ENCODE assay signal across 22 cellular contexts in the genomic region with DNA sequence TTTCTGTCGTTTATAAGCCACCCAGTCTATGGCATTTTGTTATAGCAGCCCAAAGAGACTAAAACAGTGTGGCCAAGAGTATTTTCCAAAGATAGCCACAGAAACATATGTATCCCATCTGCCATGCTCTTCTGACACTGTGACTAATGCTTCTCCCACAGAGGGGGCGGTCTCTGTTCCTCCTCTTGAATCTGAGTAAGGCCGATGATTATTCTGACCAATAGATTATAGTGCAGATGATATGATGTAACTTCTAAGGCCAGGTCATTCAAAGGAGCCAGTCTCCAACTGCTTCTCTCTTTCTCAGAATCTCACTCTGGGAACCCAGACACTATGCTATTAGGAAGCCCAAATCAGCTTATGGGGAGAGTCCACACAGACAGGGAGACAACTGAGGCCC.
DNase-seq lines count a peak whose midpoint lies in the region; ATAC-seq, FAIRE-seq and TF ChIP-seq lines count a peak whose summit lies in the region.
"Had no signal": no experiment of that assay in that cellular context is flagged by ENCODE, and none has a peak within 500 bp of the region (broad histone marks: within the 10 kb centered on the region; RNA-seq: fewer than 3 reads in every experiment).

No MANE protein-coding gene starts in this region.

- H3K4me2 ChIP-seq in astrocyte (ENCODE audit: low read length): peak overlapping the region; percentile 1

- H3K36me3 ChIP-seq in astrocyte (ENCODE audit: insufficient read depth, low read length): no peaks in the 10 kb centered on the region
- H3K36me3 ChIP-seq: BE2C, gastroesophageal sphincter, HAP-1, spleen, uterus had no signal

- peak; percentile 60 for FAIRE-seq in astrocyte (lab: Jason Lieb, UNC)

- H3K4me1 Mint-ChIP-seq in astrocyte (ENCODE audit: low read depth, unreplicated experiment): no peaks in the 10 kb centered on the region
- H3K4me1 Mint-ChIP-seq in activated naive CD8-positive, alpha-beta T cell treated with anti-CD3 and anti-CD28 coated beads, Interleukin-2, amount 50 U/mL, for 24 hours: no peaks in the 10 kb centered on the region
- H3K4me1 Mint-ChIP-seq: activated CD4-positive, alpha-beta T cell treated with anti-CD3 and anti-CD28 coated beads for 36 hours had no signal

- DNase-seq in Daoy (ENCODE audit: low read depth): peak; percentile 52
- DNase-seq in M059J (ENCODE audit: low read depth): peak; percentile 7
- DNase-seq in astrocyte (ENCODE audit: low read depth): peak; percentile 68
- DNase-seq in iris pigment epithelial cell (ENCODE audit: low read depth): peak; percentile 43
- no peak for DNase-seq in stimulated activated CD4-positive, alpha-beta T cell treated with anti-CD3 and anti-CD28 coated beads, Interleukin-2, amount 100 ng/mL, for 24 hours
- DNase-seq in activated naive CD8-positive, alpha-beta T cell treated with anti-CD3 and anti-CD28 coated beads, Interleukin-2, amount 50 U/mL, for 24 hours: no peak
- no peak for DNase-seq in SIG-M5 (lab: John Stamatoyannopoulos, UW)
- DNase-seq in central memory CD4-positive, alpha-beta T cell: no peak
- DNase-seq: activated CD4-positive, alpha-beta T cell treated with anti-CD3 and anti-CD28 coated beads for 36 hours; activated CD8-positive, alpha-beta memory T cell treated with anti-CD3 and anti-CD28 coated beads, Interleukin-2, amount 50 U/mL, for 4 hours; activated naive CD4-positive, alpha-beta T cell treated with Interleukin-2 at 50 U/mL for 16 hours; BE2C; effector CD8-positive, alpha-beta T cell; NCI-H1436 treated with DMSO at 0.1 percent for 48 hours; NCI-H510A; spleen; stimulated activated naive CD8-positive, alpha-beta T cell treated with anti-CD3 and anti-CD28 coated beads, Interleukin-15, Interleukin-2, amounts not matched to agents 100 U/mL and 50 U/mL, for 24 hours; uterus had no signal

- H3K79me2 ChIP-seq in astrocyte (ENCODE audit: insufficient read depth, low read length): no peaks in the 10 kb centered on the region

- H3K9ac ChIP-seq in astrocyte (ENCODE audit: low read length): no peak overlapping the region

- no peaks in the 10 kb centered on the region for H3K9me3 ChIP-seq in astrocyte (ENCODE audit: insufficient read depth, low read depth, low read length)
- H3K9me3 ChIP-seq: BE2C, gastroesophageal sphincter, HAP-1, uterus had no signal

- H3K4me3 ChIP-seq in astrocyte (ENCODE audit: insufficient read depth, low read depth, low read length): no peak overlapping the region
- H3K4me3 ChIP-seq: gastroesophageal sphincter, HAP-1, spleen, uterus had no signal

- ATAC-seq in activated naive CD8-positive, alpha-beta T cell treated with anti-CD3 and anti-CD28 coated beads, Interleukin-2, amount 50 U/mL, for 24 hours: no peak
- ATAC-seq: activated CD4-positive, alpha-beta T cell treated with anti-CD3 and anti-CD28 coated beads for 36 hours; gastroesophageal sphincter; stimulated activated naive CD8-positive, alpha-beta T cell treated with anti-CD3 and anti-CD28 coated beads, Interleukin-15, Interleukin-2, amounts not matched to agents 100 U/mL and 50 U/mL, for 24 hours had no signal

- no peaks in the 10 kb centered on the region for H3K27me3 ChIP-seq in astrocyte (ENCODE audit: insufficient read depth, low read length)
- H3K27me3 ChIP-seq: BE2C, gastroesophageal sphincter, spleen, uterus had no signal

- no peaks in the 10 kb centered on the region for H4K20me1 ChIP-seq in astrocyte (ENCODE audit: insufficient read depth, low read length)

- H3K27ac Mint-ChIP-seq in astrocyte (ENCODE audit: unreplicated experiment): no peak overlapping the region
- H3K27ac Mint-ChIP-seq in activated naive CD8-positive, alpha-beta T cell treated with anti-CD3 and anti-CD28 coated beads, Interleukin-2, amount 50 U/mL, for 24 hours: no peak overlapping the region
- H3K27ac Mint-ChIP-seq: activated CD4-positive, alpha-beta T cell treated with anti-CD3 and anti-CD28 coated beads for 36 hours; mesothelial cell of epicardium had no signal

- H3K4me1 ChIP-seq in astrocyte (ENCODE audit: insufficient read depth, low read length): no peaks in the 10 kb centered on the region
- H3K4me1 ChIP-seq: BE2C, gastroesophageal sphincter, HAP-1, spleen, uterus had no signal

- no peak for TF ChIP-seq CTCF in astrocyte (IDR thresholded peaks at IDR 0.05; ENCODE audit: insufficient read depth, low read depth, low read length)

- H3K9me3 Mint-ChIP-seq in astrocyte (ENCODE audit: unreplicated experiment): peaks cover 5% of the 10 kb centered on the region
- H3K9me3 Mint-ChIP-seq in activated naive CD8-positive, alpha-beta T cell treated with anti-CD3 and anti-CD28 coated beads, Interleukin-2, amount 50 U/mL, for 24 hours: no peaks in the 10 kb centered on the region

- H2AFZ ChIP-seq in astrocyte (ENCODE audit: low read depth, low read length): no peak overlapping the region

- H3K27ac ChIP-seq in astrocyte (ENCODE audit: low read depth, low read length): no peak overlapping the region
- H3K27ac ChIP-seq: gastroesophageal sphincter, spleen, uterus had no signal

- peaks cover 27% of the 10 kb centered on the region for H3K27me3 Mint-ChIP-seq in astrocyte (ENCODE audit: low read depth, unreplicated experiment)
- H3K27me3 Mint-ChIP-seq in activated naive CD8-positive, alpha-beta T cell treated with anti-CD3 and anti-CD28 coated beads, Interleukin-2, amount 50 U/mL, for 24 hours: no peaks in the 10 kb centered on the region
- H3K27me3 Mint-ChIP-seq: activated CD4-positive, alpha-beta T cell treated with anti-CD3 and anti-CD28 coated beads for 36 hours had no signal

- H3K4me3 Mint-ChIP-seq in astrocyte (ENCODE audit: unreplicated experiment): no peak overlapping the region
- H3K4me3 Mint-ChIP-seq in activated naive CD8-positive, alpha-beta T cell treated with anti-CD3 and anti-CD28 coated beads, Interleukin-2, amount 50 U/mL, for 24 hours: no peak overlapping the region
- H3K4me3 Mint-ChIP-seq: activated CD4-positive, alpha-beta T cell treated with anti-CD3 and anti-CD28 coated beads for 36 hours; brain; mesothelial cell of epicardium had no signal

- no peaks in the 10 kb centered on the region for H3K36me3 Mint-ChIP-seq in astrocyte (ENCODE audit: low read depth, unreplicated experiment)
- H3K36me3 Mint-ChIP-seq in activated naive CD8-positive, alpha-beta T cell treated with anti-CD3 and anti-CD28 coated beads, Interleukin-2, amount 50 U/mL, for 24 hours (ENCODE audit: low read depth): peaks cover 1% of the 10 kb centered on the region
- H3K36me3 Mint-ChIP-seq: brain, mesothelial cell of epicardium had no signal

Comparison
In these comparisons a context has a peak if more than half of its experiments do, and no peak if none do; other contexts are left out.
1. DNase-seq: peak in Daoy (single experiment), M059J (single experiment), astrocyte (single experiment) and iris pigment epithelial cell (single experiment); none in stimulated activated CD4-positive, alpha-beta T cell treated with anti-CD3 and anti-CD28 coated beads, Interleukin-2, amount 100 ng/mL, for 24 hours (0 of 2), activated naive CD8-positive, alpha-beta T cell treated with anti-CD3 and anti-CD28 coated beads, Interleukin-2, amount 50 U/mL, for 24 hours (single experiment), SIG-M5 (single experiment) and central memory CD4-positive, alpha-beta T cell (single experiment).